6 cellular contexts compared by ENCODE assay signal in the genomic region with DNA sequence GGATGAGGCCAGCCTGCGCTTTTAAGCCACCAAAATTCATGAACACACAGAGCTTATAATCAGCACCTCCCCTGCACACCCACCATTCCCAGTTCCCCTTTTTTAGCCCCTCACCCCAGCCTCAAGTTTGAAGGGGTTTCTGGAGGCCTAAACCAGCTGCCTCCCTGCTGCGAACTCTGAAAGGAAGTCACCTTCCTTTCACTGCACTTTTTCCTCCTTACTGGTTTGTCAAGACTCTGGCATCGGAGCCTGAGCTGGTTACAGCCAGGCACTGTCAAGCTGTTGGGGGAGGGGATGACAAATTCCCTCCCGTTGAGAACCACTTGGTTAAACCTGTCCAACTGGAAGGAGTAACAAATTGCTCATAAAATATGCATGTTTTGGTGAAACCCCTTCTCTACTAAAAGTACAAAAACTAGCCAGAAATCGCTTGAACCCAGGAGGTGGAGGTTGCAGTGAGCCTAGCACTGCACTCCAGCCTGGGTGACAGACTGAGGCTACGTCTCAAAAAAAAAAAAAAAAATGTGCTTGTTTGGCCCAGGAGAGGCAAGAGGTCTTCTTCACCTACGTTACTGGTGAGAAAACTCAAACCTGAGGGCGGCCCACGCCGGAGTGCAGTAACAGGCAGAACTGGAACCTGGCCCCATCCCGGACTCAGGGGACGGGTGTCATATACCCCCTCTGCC. TPM values are rescaled to one million over a fixed set of nuclear protein-coding genes. Genes with fewer than 3 reads are reported as not detected.
DNase-seq lines count a peak whose midpoint lies in the region; ATAC-seq and TF ChIP-seq lines count a peak whose summit lies in the region.

No MANE protein-coding gene starts in this region.

- no peak for ATAC-seq in CD8-positive, alpha-beta T cell

- TF ChIP-seq CTCF in CD8-positive, alpha-beta T cell (IDR thresholded peaks at IDR 0.05): no peak
- no peak for TF ChIP-seq CTCF in HFFc6 (IDR thresholded peaks at IDR 0.05)

- no peak overlapping the region for H4K5ac ChIP-seq in mesendoderm (ENCODE audit: low read length)

- peak overlapping the region; percentile 76 for H3K9ac ChIP-seq in mesendoderm (ENCODE audit: low read length)

- peaks cover 27% of the 10 kb centered on the region for H3K4me1 Mint-ChIP-seq in CD8-positive, alpha-beta T cell (ENCODE audit: low read depth)
- H3K4me1 Mint-ChIP-seq in HFFc6 (ENCODE audit: low read depth): peaks cover 6% of the 10 kb centered on the region
- peaks cover 20% of the 10 kb centered on the region for H3K4me1 Mint-ChIP-seq in activated T-helper 2 cell treated with anti-CD3 and anti-CD28 coated beads, Interferon-gamma antibody, Interleukin-2, Interleukin-4, amounts not matched to agents 10 μg/mL and 5 μg/mL and 100 μg/mL, durations not matched to agents 14 hours and 24 hours and 36 hours (ENCODE audit: low read depth)

- H3K79me1 ChIP-seq in mesendoderm (ENCODE audit: low read length): peaks cover 9% of the 10 kb centered on the region

- POLR2A ChIA-PET in CD8-positive, alpha-beta T cell (lab: Charles Lee): no interaction called here

- peaks cover 30% of the 10 kb centered on the region for H3K4me1 ChIP-seq in CD8-positive, alpha-beta T cell (ENCODE audit: insufficient read depth, low read length)
- no peaks in the 10 kb centered on the region for H3K4me1 ChIP-seq in mesendoderm (ENCODE audit: control insufficient read depth, low read depth, low read length)

- H3K56ac ChIP-seq in mesendoderm (ENCODE audit: low read length): peak overlapping the region; percentile 91

- no peak for DNase-seq in CD8-positive, alpha-beta T cell
- DNase-seq in HFFc6: no peak
- no peak for DNase-seq in activated T-helper 2 cell treated with anti-CD3 and anti-CD28 coated beads, Interferon-gamma antibody, Interleukin-2, Interleukin-4, amounts not matched to agents 10 μg/mL and 5 μg/mL and 100 μg/mL, durations not matched to agents 14 hours and 24 hours and 36 hours (ENCODE audit: low spot score)
- peak; percentile 96 for DNase-seq in mesendoderm
- no peak for DNase-seq in hepatic stellate cell (ENCODE audit: low spot score)
- DNase-seq in NCI-H446 treated with DMSO at 0.1 percent for 48 hours (lab: John Stamatoyannopoulos, UW): no peak

- H3K4me3 ChIP-seq in CD8-positive, alpha-beta T cell (ENCODE audit: low read depth, low read length): no peak overlapping the region
- no peak overlapping the region for H3K4me3 ChIP-seq in mesendoderm (ENCODE audit: low read length)

- H3K4me2 ChIP-seq in mesendoderm (ENCODE audit: low read length): peak overlapping the region; percentile 75

- no peak overlapping the region for H2BK15ac ChIP-seq in mesendoderm (replicated peaks; ENCODE audit: low read depth)

- H3K27ac Mint-ChIP-seq in CD8-positive, alpha-beta T cell: no peak overlapping the region
- peak overlapping the region; percentile 45 for H3K27ac Mint-ChIP-seq in HFFc6
- H3K27ac Mint-ChIP-seq in activated T-helper 2 cell treated with anti-CD3 and anti-CD28 coated beads, Interferon-gamma antibody, Interleukin-2, Interleukin-4, amounts not matched to agents 10 μg/mL and 5 μg/mL and 100 μg/mL, durations not matched to agents 14 hours and 24 hours and 36 hours: peak overlapping the region; percentile 78

- no CpG with 5 or more reads among the region's 12 CpGs for WGBS in mesendoderm (ENCODE audit: extremely low coverage, insufficient coverage, low lambda C conversion rate)

- no peak overlapping the region for H3K23ac ChIP-seq in mesendoderm (ENCODE audit: low read length)

- peak overlapping the region; percentile 37 for H3K4ac ChIP-seq in mesendoderm (ENCODE audit: low read depth, low read length)

- no peak overlapping the region for H3K27ac ChIP-seq in CD8-positive, alpha-beta T cell (ENCODE audit: low read depth, low read length)
- peak overlapping the region; percentile 91 for H3K27ac ChIP-seq in mesendoderm (ENCODE audit: low read depth, low read length)

- H4K8ac ChIP-seq in mesendoderm (ENCODE audit: low read depth, low read length): no peak overlapping the region

- intact Hi-C loops in CD8-positive, alpha-beta T cell (cut with DNase I, micrococcal nuclease): loop anchor here (1.0 to 10.0 kb wide), 6 partner anchors 7 to 330 kb away; partner anchors contain the start of genes ABHD17A (in 2 of the 2), PLEKHJ1 (in 1 of the 2), REXO1 (in 1 of the 2) and SF3A2 (in 1 of the 2)
- intact Hi-C loops in activated T-helper 2 cell treated with anti-CD3 and anti-CD28 coated beads, Interferon-gamma antibody, Interleukin-2, Interleukin-4, amounts not matched to agents 10 μg/mL and 5 μg/mL and 100 μg/mL, durations not matched to agents 14 hours and 24 hours and 36 hours (cut with micrococcal nuclease): loop anchor here (1.0 kb wide), 3 partner anchors 19 to 40 kb away; partner anchors contain the start of gene ABHD17A

- H3K36me3 Mint-ChIP-seq in CD8-positive, alpha-beta T cell: peaks cover 2% of the 10 kb centered on the region
- no peaks in the 10 kb centered on the region; the same call in 1 of the 2 replicates for H3K36me3 Mint-ChIP-seq in HFFc6 (ENCODE audit: low read depth)
- H3K36me3 Mint-ChIP-seq in activated T-helper 2 cell treated with anti-CD3 and anti-CD28 coated beads, Interferon-gamma antibody, Interleukin-2, Interleukin-4, amounts not matched to agents 10 μg/mL and 5 μg/mL and 100 μg/mL, durations not matched to agents 14 hours and 24 hours and 36 hours (ENCODE audit: low read depth): no peaks in the 10 kb centered on the region

- H3K36me3 ChIP-seq in CD8-positive, alpha-beta T cell (ENCODE audit: insufficient read depth, low read length): no peaks in the 10 kb centered on the region
- H3K36me3 ChIP-seq in mesendoderm (ENCODE audit: control insufficient read depth, insufficient read depth, low read length): peaks cover 1% of the 10 kb centered on the region

- H3K79me2 ChIP-seq in mesendoderm (ENCODE audit: control insufficient read depth, insufficient read depth, low read length): peaks cover 30% of the 10 kb centered on the region

- no peaks in the 10 kb centered on the region for H3K9me3 Mint-ChIP-seq in CD8-positive, alpha-beta T cell
- H3K9me3 Mint-ChIP-seq in HFFc6: no peaks in the 10 kb centered on the region
- H3K9me3 Mint-ChIP-seq in activated T-helper 2 cell treated with anti-CD3 and anti-CD28 coated beads, Interferon-gamma antibody, Interleukin-2, Interleukin-4, amounts not matched to agents 10 μg/mL and 5 μg/mL and 100 μg/mL, durations not matched to agents 14 hours and 24 hours and 36 hours: no peaks in the 10 kb centered on the region

- no peaks in the 10 kb centered on the region for H3K27me3 Mint-ChIP-seq in CD8-positive, alpha-beta T cell (ENCODE audit: low read depth)
- no peaks in the 10 kb centered on the region; the same call in 1 of the 2 replicates for H3K27me3 Mint-ChIP-seq in HFFc6 (ENCODE audit: insufficient read depth)
- no peaks in the 10 kb centered on the region for H3K27me3 Mint-ChIP-seq in activated T-helper 2 cell treated with anti-CD3 and anti-CD28 coated beads, Interferon-gamma antibody, Interleukin-2, Interleukin-4, amounts not matched to agents 10 μg/mL and 5 μg/mL and 100 μg/mL, durations not matched to agents 14 hours and 24 hours and 36 hours (ENCODE audit: low read depth)

- H3K4me3 Mint-ChIP-seq in CD8-positive, alpha-beta T cell: peak overlapping the region; percentile 79
- 0 out of 2 replicates have a peak overlapping the region, but pooled peaks have one; percentile 93 for H3K4me3 Mint-ChIP-seq in HFFc6
- H3K4me3 Mint-ChIP-seq in activated T-helper 2 cell treated with anti-CD3 and anti-CD28 coated beads, Interferon-gamma antibody, Interleukin-2, Interleukin-4, amounts not matched to agents 10 μg/mL and 5 μg/mL and 100 μg/mL, durations not matched to agents 14 hours and 24 hours and 36 hours (ENCODE audit: low read depth): peak overlapping the region; percentile 83

- no peak overlapping the region for H2AK5ac ChIP-seq in mesendoderm (ENCODE audit: low read length)

- H2BK120ac ChIP-seq in mesendoderm (ENCODE audit: low read depth, low read length): no peak overlapping the region

- H2BK5ac ChIP-seq in mesendoderm (ENCODE audit: low read length): no peak overlapping the region

- no peak overlapping the region for H3K18ac ChIP-seq in mesendoderm (ENCODE audit: low read length)

- no peaks in the 10 kb centered on the region for H3K27me3 ChIP-seq in CD8-positive, alpha-beta T cell (ENCODE audit: insufficient read depth, low read length)
- H3K27me3 ChIP-seq in mesendoderm (ENCODE audit: insufficient read depth, low read length, poor library complexity): no peaks in the 10 kb centered on the region

- H3K9me3 ChIP-seq in CD8-positive, alpha-beta T cell (ENCODE audit: low read length): no peaks in the 10 kb centered on the region

- CTCF ChIA-PET in CD8-positive, alpha-beta T cell (lab: Charles Lee): interaction anchor here (1.0 kb wide), 1 partner anchor 25 kb away, joined by 4 read pairs; no protein-coding TSS in a partner anchor

RNA-seq across cellular contexts. Expression of gene ADAT3, which starts 0.7 kb away (rescaled TPM):
- total RNA-seq in CD8-positive, alpha-beta T cell: 1 to 10 TPM; 6.4 to 7.3 TPM
- total RNA-seq in HFFc6 (2021; fragmentation: NEBNext Ultra II Directional; extraction: Animal tissue kit (Norgen Biotek cat#: 25700)): 1 to 10 TPM; 2.3 to 4.2 (median 3.0) TPM
- 9.1 and 9.9 TPM in 2 replicates for total RNA-seq in activated T-helper 2 cell treated with anti-CD3 and anti-CD28 coated beads, Interferon-gamma antibody, Interleukin-2, Interleukin-4, amounts not matched to agents 10 μg/mL and 5 μg/mL and 100 μg/mL, durations not matched to agents 14 hours and 24 hours and 36 hours
- polyA plus RNA-seq in mesendoderm (2013, experiment 1 of 2): 6.6 TPM
- polyA plus RNA-seq in mesendoderm (2013, experiment 2 of 2): 6.4 TPM

RNA-seq across cellular contexts. Expression of gene SCAMP4, which starts 0.7 kb away (rescaled TPM):
- total RNA-seq in CD8-positive, alpha-beta T cell: 10 to 100 TPM; 18.5 to 19.2 TPM
- total RNA-seq in HFFc6 (2021; fragmentation: NEBNext Ultra II Directional; extraction: Animal tissue kit (Norgen Biotek cat#: 25700)): 10 to 100 TPM; 51.7 to 84.8 (median 58.5) TPM
- total RNA-seq in activated T-helper 2 cell treated with anti-CD3 and anti-CD28 coated beads, Interferon-gamma antibody, Interleukin-2, Interleukin-4, amounts not matched to agents 10 μg/mL and 5 μg/mL and 100 μg/mL, durations not matched to agents 14 hours and 24 hours and 36 hours: 35.9 and 37.9 TPM in 2 replicates
- 31.5 TPM for polyA plus RNA-seq in mesendoderm (2013, experiment 1 of 2)
- polyA plus RNA-seq in mesendoderm (2013, experiment 2 of 2): 30.6 TPM

RNA-seq across cellular contexts. Expression of gene ABHD17A, which starts 19.2 kb away (rescaled TPM):
- 100 to 1,000 TPM; 204 TPM for total RNA-seq in CD8-positive, alpha-beta T cell
- total RNA-seq in HFFc6 (2021; fragmentation: NEBNext Ultra II Directional; extraction: Animal tissue kit (Norgen Biotek cat#: 25700)): 10 to 100 TPM; 61.0 to 80.0 (median 67.9) TPM
- 100 and 102 TPM in 2 replicates for total RNA-seq in activated T-helper 2 cell treated with anti-CD3 and anti-CD28 coated beads, Interferon-gamma antibody, Interleukin-2, Interleukin-4, amounts not matched to agents 10 μg/mL and 5 μg/mL and 100 μg/mL, durations not matched to agents 14 hours and 24 hours and 36 hours
- polyA plus RNA-seq in mesendoderm (2013, experiment 1 of 2): 33.9 TPM
- polyA plus RNA-seq in mesendoderm (2013, experiment 2 of 2): 34.1 TPM

RNA-seq across cellular contexts. Expression of gene CSNK1G2, which starts 36.4 kb away (rescaled TPM):
- 100 to 1,000 TPM; 140 to 141 TPM for total RNA-seq in CD8-positive, alpha-beta T cell
- total RNA-seq in HFFc6 (2021; fragmentation: NEBNext Ultra II Directional; extraction: Animal tissue kit (Norgen Biotek cat#: 25700)): 10 to 100 TPM; 44.8 to 52.0 (median 51.1) TPM
- total RNA-seq in activated T-helper 2 cell treated with anti-CD3 and anti-CD28 coated beads, Interferon-gamma antibody, Interleukin-2, Interleukin-4, amounts not matched to agents 10 μg/mL and 5 μg/mL and 100 μg/mL, durations not matched to agents 14 hours and 24 hours and 36 hours: 89.1 and 90.7 TPM in 2 replicates
- polyA plus RNA-seq in mesendoderm (2013, experiment 1 of 2): 124 TPM
- polyA plus RNA-seq in mesendoderm (2013, experiment 2 of 2): 120 TPM

RNA-seq across cellular contexts. Expression of gene KLF16, which starts 41.1 kb away (rescaled TPM):
- total RNA-seq in CD8-positive, alpha-beta T cell: 10 to 100 TPM; 85.7 to 88.7 TPM
- 10 to 100 TPM; 37.7 to 48.3 (median 41.6) TPM for total RNA-seq in HFFc6 (2021; fragmentation: NEBNext Ultra II Directional; extraction: Animal tissue kit (Norgen Biotek cat#: 25700))
- total RNA-seq in activated T-helper 2 cell treated with anti-CD3 and anti-CD28 coated beads, Interferon-gamma antibody, Interleukin-2, Interleukin-4, amounts not matched to agents 10 μg/mL and 5 μg/mL and 100 μg/mL, durations not matched to agents 14 hours and 24 hours and 36 hours: 31.2 and 32.1 TPM in 2 replicates
- polyA plus RNA-seq in mesendoderm (2013, experiment 1 of 2): 32.7 TPM
- polyA plus RNA-seq in mesendoderm (2013, experiment 2 of 2): 33.5 TPM
